Comparison of ENCODE assay signal across 1 cellular context in genomic region chr17:752002-752619, GRCh38.
A peak's percentile ranks its signal among the peaks of the same experiment; 100 is the strongest.
TF ChIP-seq lines count a peak whose summit lies in the region.

GEMIN4 (minus strand) TSS chr17:752264; CDS start chr17:752142, 122 bp downstream.

TF ChIP-seq in HepG2, 621 proteins besides CTCF, POLR2A, EP300 and RAD21 (continued from another document and continues in another):
- TF ChIP-seq JARID2 (CRISPR knock-in tag; IDR thresholded peaks at IDR 0.05; ENCODE audit: insufficient replicate concordance) (peak; percentile 62), FOSL1 (CRISPR knock-in tag; IDR thresholded peaks at IDR 0.05; ENCODE audit: borderline replicate concordance) (no peak), ZNF20 (CRISPR knock-in tag; IDR thresholded peaks at IDR 0.05) (no peak), IKZF4 (CRISPR knock-in tag; IDR thresholded peaks at IDR 0.05; ENCODE audit: borderline replicate concordance, low read depth, not compliant biosample characterization) (peak; percentile 79), ZKSCAN5 (CRISPR knock-in tag; IDR thresholded peaks at IDR 0.05) (0 out of 2 replicates have a peak, but pooled peaks have one; percentile 34), ZFX (CRISPR knock-in tag; IDR thresholded peaks at IDR 0.05; ENCODE audit: low read depth) (peak; percentile 95), ZNF652 (CRISPR knock-in tag; IDR thresholded peaks at IDR 0.05; ENCODE audit: borderline replicate concordance, low read depth) (no peak), ZNF354B (CRISPR knock-in tag; IDR thresholded peaks at IDR 0.05) (peak; percentile 67; the same call in 1 of the 2 replicates), FIP1L1 (IDR thresholded peaks at IDR 0.05; ENCODE audit: borderline replicate concordance, insufficient read depth, low read depth, low read length) (no peak), ZNF816 (CRISPR knock-in tag; IDR thresholded peaks at IDR 0.05; ENCODE audit: borderline replicate concordance) (no peak), ZNF709 (CRISPR knock-in tag; IDR thresholded peaks at IDR 0.05) (peak; percentile 26; the same call in 1 of the 2 replicates), ARNT2 (CRISPR knock-in tag; IDR thresholded peaks at IDR 0.05; ENCODE audit: low read depth) (peak; percentile 86), ZNF232 (CRISPR knock-in tag; IDR thresholded peaks at IDR 0.05; ENCODE audit: borderline replicate concordance) (peak; percentile 83; the same call in 1 of the 2 replicates), ZNF503 (CRISPR knock-in tag; IDR thresholded peaks at IDR 0.05) (0 out of 2 replicates have a peak, but pooled peaks have one; percentile 45), KDM5B (CRISPR knock-in tag; IDR thresholded peaks at IDR 0.05; ENCODE audit: borderline replicate concordance) (peak; percentile 68), MBD4 (IDR thresholded peaks at IDR 0.05; ENCODE audit: borderline replicate concordance, low read length) (no peak), PLSCR1 (CRISPR knock-in tag; IDR thresholded peaks at IDR 0.05; ENCODE audit: borderline replicate concordance) (no peak), KMT2A (CRISPR knock-in tag; IDR thresholded peaks at IDR 0.05) (peak; percentile 52; the same call in 1 of the 2 replicates), ZNF383 (CRISPR knock-in tag; IDR thresholded peaks at IDR 0.05; ENCODE audit: borderline replicate concordance) (no peak), ZNF280D (CRISPR knock-in tag; IDR thresholded peaks at IDR 0.05) (peak; percentile 56; the same call in 1 of the 2 replicates), TOPORS (CRISPR knock-in tag; IDR thresholded peaks at IDR 0.05) (peak; percentile 92), ASH2L (IDR thresholded peaks at IDR 0.05; ENCODE audit: insufficient read length, low read depth, low read length) (peak; percentile 73), ZNF350 (CRISPR knock-in tag; IDR thresholded peaks at IDR 0.05; ENCODE audit: borderline replicate concordance, low read depth) (no peak), ZNF598 (CRISPR knock-in tag; IDR thresholded peaks at IDR 0.05; ENCODE audit: borderline replicate concordance) (no peak), ATF3 (CRISPR knock-in tag; IDR thresholded peaks at IDR 0.05) (no peak; the same call in 1 of the 2 replicates), ARNT (IDR thresholded peaks at IDR 0.05) (no peak), PITX1 (CRISPR knock-in tag; IDR thresholded peaks at IDR 0.05) (no peak), NONO (IDR thresholded peaks at IDR 0.05) (no peak), NONO (CRISPR knock-in tag; conservative IDR thresholded peaks at IDR 0.05) (peak; percentile 72), ZNF777 (CRISPR knock-in tag; IDR thresholded peaks at IDR 0.05) (peak; percentile 98), ZKSCAN1 (IDR thresholded peaks at IDR 0.05; ENCODE audit: low read length) (no peak), GATAD2A (CRISPR knock-in tag; IDR thresholded peaks at IDR 0.05) (peak; percentile 63; the same call in 1 of the 2 replicates)
- TF ChIP-seq, protein P1, sequence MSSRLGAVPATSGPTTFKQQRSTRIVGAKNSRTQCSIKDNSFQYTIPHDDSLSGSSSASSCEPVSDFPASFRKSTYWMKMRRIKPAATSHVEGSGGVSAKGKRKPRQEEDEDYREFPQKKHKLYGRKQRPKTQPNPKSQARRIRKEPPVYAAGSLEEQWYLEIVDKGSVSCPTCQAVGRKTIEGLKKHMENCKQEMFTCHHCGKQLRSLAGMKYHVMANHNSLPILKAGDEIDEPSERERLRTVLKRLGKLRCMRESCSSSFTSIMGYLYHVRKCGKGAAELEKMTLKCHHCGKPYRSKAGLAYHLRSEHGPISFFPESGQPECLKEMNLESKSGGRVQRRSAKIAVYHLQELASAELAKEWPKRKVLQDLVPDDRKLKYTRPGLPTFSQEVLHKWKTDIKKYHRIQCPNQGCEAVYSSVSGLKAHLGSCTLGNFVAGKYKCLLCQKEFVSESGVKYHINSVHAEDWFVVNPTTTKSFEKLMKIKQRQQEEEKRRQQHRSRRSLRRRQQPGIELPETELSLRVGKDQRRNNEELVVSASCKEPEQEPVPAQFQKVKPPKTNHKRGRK (CRISPR knock-in tag; IDR thresholded peaks at IDR 0.05): no peak
- TF ChIP-seq, protein P2, sequence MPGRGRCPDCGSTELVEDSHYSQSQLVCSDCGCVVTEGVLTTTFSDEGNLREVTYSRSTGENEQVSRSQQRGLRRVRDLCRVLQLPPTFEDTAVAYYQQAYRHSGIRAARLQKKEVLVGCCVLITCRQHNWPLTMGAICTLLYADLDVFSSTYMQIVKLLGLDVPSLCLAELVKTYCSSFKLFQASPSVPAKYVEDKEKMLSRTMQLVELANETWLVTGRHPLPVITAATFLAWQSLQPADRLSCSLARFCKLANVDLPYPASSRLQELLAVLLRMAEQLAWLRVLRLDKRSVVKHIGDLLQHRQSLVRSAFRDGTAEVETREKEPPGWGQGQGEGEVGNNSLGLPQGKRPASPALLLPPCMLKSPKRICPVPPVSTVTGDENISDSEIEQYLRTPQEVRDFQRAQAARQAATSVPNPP (CRISPR knock-in tag; IDR thresholded peaks at IDR 0.05): peak; percentile 87; the same call in 1 of the 2 replicates
- TF ChIP-seq, protein P3, sequence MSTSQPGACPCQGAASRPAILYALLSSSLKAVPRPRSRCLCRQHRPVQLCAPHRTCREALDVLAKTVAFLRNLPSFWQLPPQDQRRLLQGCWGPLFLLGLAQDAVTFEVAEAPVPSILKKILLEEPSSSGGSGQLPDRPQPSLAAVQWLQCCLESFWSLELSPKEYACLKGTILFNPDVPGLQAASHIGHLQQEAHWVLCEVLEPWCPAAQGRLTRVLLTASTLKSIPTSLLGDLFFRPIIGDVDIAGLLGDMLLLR (CRISPR knock-in tag; IDR thresholded peaks at IDR 0.05): peak; percentile 38
- TF ChIP-seq, protein P4, sequence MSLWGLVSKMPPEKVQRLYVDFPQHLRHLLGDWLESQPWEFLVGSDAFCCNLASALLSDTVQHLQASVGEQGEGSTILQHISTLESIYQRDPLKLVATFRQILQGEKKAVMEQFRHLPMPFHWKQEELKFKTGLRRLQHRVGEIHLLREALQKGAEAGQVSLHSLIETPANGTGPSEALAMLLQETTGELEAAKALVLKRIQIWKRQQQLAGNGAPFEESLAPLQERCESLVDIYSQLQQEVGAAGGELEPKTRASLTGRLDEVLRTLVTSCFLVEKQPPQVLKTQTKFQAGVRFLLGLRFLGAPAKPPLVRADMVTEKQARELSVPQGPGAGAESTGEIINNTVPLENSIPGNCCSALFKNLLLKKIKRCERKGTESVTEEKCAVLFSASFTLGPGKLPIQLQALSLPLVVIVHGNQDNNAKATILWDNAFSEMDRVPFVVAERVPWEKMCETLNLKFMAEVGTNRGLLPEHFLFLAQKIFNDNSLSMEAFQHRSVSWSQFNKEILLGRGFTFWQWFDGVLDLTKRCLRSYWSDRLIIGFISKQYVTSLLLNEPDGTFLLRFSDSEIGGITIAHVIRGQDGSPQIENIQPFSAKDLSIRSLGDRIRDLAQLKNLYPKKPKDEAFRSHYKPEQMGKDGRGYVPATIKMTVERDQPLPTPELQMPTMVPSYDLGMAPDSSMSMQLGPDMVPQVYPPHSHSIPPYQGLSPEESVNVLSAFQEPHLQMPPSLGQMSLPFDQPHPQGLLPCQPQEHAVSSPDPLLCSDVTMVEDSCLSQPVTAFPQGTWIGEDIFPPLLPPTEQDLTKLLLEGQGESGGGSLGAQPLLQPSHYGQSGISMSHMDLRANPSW (CRISPR knock-in tag; IDR thresholded peaks at IDR 0.05; ENCODE audit: borderline replicate concordance): peak; percentile 42; the same call in 1 of the 2 replicates
- TF ChIP-seq, protein P5, sequence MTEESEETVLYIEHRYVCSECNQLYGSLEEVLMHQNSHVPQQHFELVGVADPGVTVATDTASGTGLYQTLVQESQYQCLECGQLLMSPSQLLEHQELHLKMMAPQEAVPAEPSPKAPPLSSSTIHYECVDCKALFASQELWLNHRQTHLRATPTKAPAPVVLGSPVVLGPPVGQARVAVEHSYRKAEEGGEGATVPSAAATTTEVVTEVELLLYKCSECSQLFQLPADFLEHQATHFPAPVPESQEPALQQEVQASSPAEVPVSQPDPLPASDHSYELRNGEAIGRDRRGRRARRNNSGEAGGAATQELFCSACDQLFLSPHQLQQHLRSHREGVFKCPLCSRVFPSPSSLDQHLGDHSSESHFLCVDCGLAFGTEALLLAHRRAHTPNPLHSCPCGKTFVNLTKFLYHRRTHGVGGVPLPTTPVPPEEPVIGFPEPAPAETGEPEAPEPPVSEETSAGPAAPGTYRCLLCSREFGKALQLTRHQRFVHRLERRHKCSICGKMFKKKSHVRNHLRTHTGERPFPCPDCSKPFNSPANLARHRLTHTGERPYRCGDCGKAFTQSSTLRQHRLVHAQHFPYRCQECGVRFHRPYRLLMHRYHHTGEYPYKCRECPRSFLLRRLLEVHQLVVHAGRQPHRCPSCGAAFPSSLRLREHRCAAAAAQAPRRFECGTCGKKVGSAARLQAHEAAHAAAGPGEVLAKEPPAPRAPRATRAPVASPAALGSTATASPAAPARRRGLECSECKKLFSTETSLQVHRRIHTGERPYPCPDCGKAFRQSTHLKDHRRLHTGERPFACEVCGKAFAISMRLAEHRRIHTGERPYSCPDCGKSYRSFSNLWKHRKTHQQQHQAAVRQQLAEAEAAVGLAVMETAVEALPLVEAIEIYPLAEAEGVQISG (CRISPR knock-in tag; IDR thresholded peaks at IDR 0.05): peak; percentile 77
- TF ChIP-seq, protein P6, sequence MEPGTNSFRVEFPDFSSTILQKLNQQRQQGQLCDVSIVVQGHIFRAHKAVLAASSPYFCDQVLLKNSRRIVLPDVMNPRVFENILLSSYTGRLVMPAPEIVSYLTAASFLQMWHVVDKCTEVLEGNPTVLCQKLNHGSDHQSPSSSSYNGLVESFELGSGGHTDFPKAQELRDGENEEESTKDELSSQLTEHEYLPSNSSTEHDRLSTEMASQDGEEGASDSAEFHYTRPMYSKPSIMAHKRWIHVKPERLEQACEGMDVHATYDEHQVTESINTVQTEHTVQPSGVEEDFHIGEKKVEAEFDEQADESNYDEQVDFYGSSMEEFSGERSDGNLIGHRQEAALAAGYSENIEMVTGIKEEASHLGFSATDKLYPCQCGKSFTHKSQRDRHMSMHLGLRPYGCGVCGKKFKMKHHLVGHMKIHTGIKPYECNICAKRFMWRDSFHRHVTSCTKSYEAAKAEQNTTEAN (CRISPR knock-in tag; conservative IDR thresholded peaks at IDR 0.05): peak; percentile 21; the same call in 1 of the 2 replicates
